ENCODE assay signal across 8 cellular contexts in the genomic region with DNA sequence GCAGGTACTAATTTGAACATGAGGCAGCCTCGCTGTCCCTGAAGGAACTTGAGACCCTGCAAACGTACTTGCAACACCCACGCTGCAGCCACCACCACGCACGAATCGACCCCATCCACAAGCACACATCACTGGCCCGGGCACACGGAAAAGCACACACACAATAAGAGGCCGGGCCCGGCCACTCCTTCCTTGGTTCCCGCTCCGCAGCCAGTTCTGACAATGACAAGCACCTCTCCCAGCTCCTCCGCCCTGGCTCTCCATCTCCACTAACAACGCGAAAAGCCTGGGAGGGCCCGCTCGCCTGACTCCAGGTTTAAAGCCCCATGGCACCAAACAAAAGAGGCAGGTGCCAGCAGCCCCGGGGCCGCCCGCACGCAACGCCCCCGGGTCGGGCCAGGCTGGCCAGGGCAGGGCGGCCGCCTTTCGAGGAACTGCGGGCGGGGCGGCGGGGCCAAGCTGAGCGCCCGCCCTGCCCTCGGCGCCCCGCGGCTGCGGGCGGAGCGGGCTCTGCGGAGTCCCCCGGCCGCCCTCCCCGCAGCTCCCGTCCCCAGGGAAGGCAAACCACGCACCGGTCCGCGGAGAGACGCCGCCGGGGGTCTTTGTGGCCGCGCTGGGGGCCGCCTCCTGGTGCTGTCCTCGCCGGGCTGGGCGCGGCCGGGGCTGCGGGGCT. TPM values are rescaled to one million over a fixed set of nuclear protein-coding genes. Genes with fewer than 3 reads are reported as not detected.
DNase-seq lines count a peak whose midpoint lies in the region; ATAC-seq and TF ChIP-seq lines count a peak whose summit lies in the region.

No MANE protein-coding gene starts in this region.

- no peak overlapping the region for H4K91ac ChIP-seq in H9 (ENCODE audit: insufficient read length, low read depth, low read length)

- H2BK12ac ChIP-seq in H9 (ENCODE audit: insufficient read length, low read depth, low read length), result no peak overlapping the region

- H3K79me2 ChIP-seq in H9 (ENCODE audit: insufficient read depth, low read length), result no peaks in the 10 kb centered on the region

- no peak overlapping the region for H4K5ac ChIP-seq in H9 (ENCODE audit: insufficient read length, low read depth, low read length)

- intact Hi-C loops in heart left ventricle (cut with DNase I), result loop anchor here in 1 of 10 donors (5.0 kb wide), 1 partner anchor 153 kb away; no protein-coding TSS in a partner anchor

- no peaks in the 10 kb centered on the region for H4K20me1 ChIP-seq in H9 (ENCODE audit: control insufficient read depth, insufficient read depth, insufficient read length)

- H3K9ac ChIP-seq in H9 (ENCODE audit: extremely low read depth, insufficient read length, low read length), result peak overlapping the region; percentile 6

- peak; percentile 61 for DNase-seq in H9
- DNase-seq in SJCRH30, result peak; percentile 43 to 58
- peak in 4 of 5 donors; percentile 18 to 67 (median 39) for DNase-seq in heart left ventricle
- no peak for DNase-seq in skeletal muscle cell (ENCODE audit: low read depth)
- DNase-seq in cortex of kidney (lab: John Stamatoyannopoulos, UW), result no peak
- no peak for DNase-seq in KG1 (lab: John Stamatoyannopoulos, UW)

- H4K8ac ChIP-seq in H9 (replicated peaks; ENCODE audit: insufficient read length, low read depth, low read length), result no peak overlapping the region

- H3K4ac ChIP-seq in H9 (ENCODE audit: low read depth, low read length), result no peak overlapping the region

- peak overlapping the region; percentile 74 to 86 for H3K4me3 Mint-ChIP-seq in H9

- peak overlapping the region; percentile 59 for H3K4me3 ChIP-seq in SJCRH30
- peak overlapping the region; percentile 29 to 88 (median 57) for H3K4me3 ChIP-seq in heart left ventricle
- peak overlapping the region; percentile 56 for H3K4me3 ChIP-seq in skeletal muscle cell (ENCODE audit: low read depth, low read length)

- H2AK5ac ChIP-seq in H9 (ENCODE audit: insufficient read length, low read length), result no peak overlapping the region

- no peak overlapping the region for H2BK120ac ChIP-seq in H9 (ENCODE audit: low read depth, low read length, poor library complexity, severe bottlenecking)

- peaks cover 7 to 11% of the 10 kb centered on the region in 2 experiments for H3K4me1 Mint-ChIP-seq in H9

- no peaks in the 10 kb centered on the region for H3K9me3 ChIP-seq in H9 (ENCODE audit: control insufficient read depth, low read depth, low read length)
- H3K9me3 ChIP-seq in SJCRH30 (replicated peaks), result no peaks in the 10 kb centered on the region
- no peaks in the 10 kb centered on the region for H3K9me3 ChIP-seq in heart left ventricle

- H3K56ac ChIP-seq in H9 (ENCODE audit: insufficient read length, low read depth, low read length), result no peak overlapping the region

- peak in 3 of 4 donors; percentile 9 to 55 (median 37) for ATAC-seq in heart left ventricle
- ATAC-seq in HG02610 (IDR thresholded peaks at IDR 0.05; ENCODE audit: unreplicated experiment), result no peak
- no peak for ATAC-seq in GM19023 (IDR thresholded peaks at IDR 0.05; ENCODE audit: unreplicated experiment)

- no peak overlapping the region for H3K27ac Mint-ChIP-seq in H9

- TF ChIP-seq POLR2A in heart left ventricle (IDR thresholded peaks at IDR 0.05), result no peak

- H3K36me3 Mint-ChIP-seq in H9 (ENCODE audit: insufficient read depth in 1 of 3, low read depth in 3 of 3), result no peaks in the 10 kb centered on the region

- no peaks in the 10 kb centered on the region for H3K9me3 Mint-ChIP-seq in H9

- no peak overlapping the region for H3K27ac ChIP-seq in H9 (ENCODE audit: insufficient read length, low read depth, low read length)
- no peak overlapping the region for H3K27ac ChIP-seq in SJCRH30
- H3K27ac ChIP-seq in heart left ventricle, result peak overlapping the region in 11 of 12 donors; percentile 29 to 65 (median 55)

- H3K36me3 ChIP-seq in SJCRH30 (no peaks in the 10 kb centered on the region), heart left ventricle (no peaks in the 10 kb centered on the region)

- H2BK20ac ChIP-seq in H9 (ENCODE audit: low read depth, low read length, poor library complexity, severe bottlenecking), result no peak overlapping the region

- no peak overlapping the region for H3K18ac ChIP-seq in H9 (ENCODE audit: insufficient read length, low read depth, low read length)

- H3K23me2 ChIP-seq in H9 (ENCODE audit: insufficient read length, low read depth, low read length, poor library complexity, severe bottlenecking), result peaks cover 8% of the 10 kb centered on the region

- no CpG with 5 or more reads among the region's 61 CpGs for WGBS in H9 (ENCODE audit: extremely low coverage, insufficient read length, low lambda C conversion rate)
- WGBS in heart left ventricle, 4 donors, result 0 to 1% (median 1%) methylated on average over 12 to 61 of the region's 61 CpGs

- H2AFZ ChIP-seq in H9 (ENCODE audit: low read length), result no peak overlapping the region

- no peak overlapping the region for H2BK5ac ChIP-seq in H9 (ENCODE audit: insufficient read length, low read length)

- TF ChIP-seq CTCF in H9 (conservative IDR thresholded peaks at IDR 0.05), result no peak
- TF ChIP-seq CTCF in heart left ventricle (IDR thresholded peaks at IDR 0.05), result no peak

- H3K27me3 ChIP-seq in H9 (ENCODE audit: insufficient read depth, low read length) (peaks cover 16% of the 10 kb centered on the region; the same call in 1 of the 2 replicates), SJCRH30 (peaks cover 11% of the 10 kb centered on the region), heart left ventricle (peaks cover 0 to 12% (median 0%) of the 10 kb centered on the region in 9 donors)

- no peak overlapping the region; the same call in 1 of the 2 replicates for H3K14ac ChIP-seq in H9 (ENCODE audit: insufficient read depth, low read length)

- H2BK15ac ChIP-seq in H9 (ENCODE audit: low read depth, low read length), result no peak overlapping the region

- H3K4me1 ChIP-seq in H9 (ENCODE audit: insufficient read depth, low read length) (no peaks in the 10 kb centered on the region), SJCRH30 (no peaks in the 10 kb centered on the region; the same call in 1 of the 2 replicates), heart left ventricle (peaks cover 0 to 33% (median 10%) of the 10 kb centered on the region in 12 donors)

- no peak overlapping the region for H3K23ac ChIP-seq in H9 (ENCODE audit: insufficient read length, low read depth, low read length)

- peaks cover 58% of the 10 kb centered on the region for H3K27me3 Mint-ChIP-seq in H9 (ENCODE audit: low read depth)

- peak overlapping the region; percentile 86 for H3K4me2 ChIP-seq in H9 (ENCODE audit: insufficient read depth, insufficient read length, low read length)

- no peak overlapping the region for H3T11ph ChIP-seq in H9 (ENCODE audit: low read length)

- no peaks in the 10 kb centered on the region for H3K79me1 ChIP-seq in H9 (ENCODE audit: insufficient read depth, low read depth, low read length, poor library complexity, severe bottlenecking)

RNA-seq across cellular contexts. Expression of a gene that starts 0.5 kb away (rescaled TPM):
- total RNA-seq in H9 (2021), result 35.8 and 36.2 TPM in 2 replicates
- 17.0 and 17.9 TPM in 2 replicates for total RNA-seq in SJCRH30 (2014; rRNA removed; shearing (Covaris generic))
- 10 to 100 TPM in 6 of 9 donors, 1 to 10 TPM in 3; 6.1 to 15.9 (median 11.6) TPM for total RNA-seq in heart left ventricle
- polyA plus RNA-seq in heart left ventricle, result 1 to 10 TPM; 3.4 to 5.2 TPM

Comparison
In these comparisons a context has a peak if more than half of its experiments do, and no peak if none do; other contexts are left out.
1. DNase-seq: peak in H9 (single experiment), SJCRH30 (2 of 2) and heart left ventricle (4 of 5); none in skeletal muscle cell (single experiment), cortex of kidney (single experiment) and KG1 (single experiment).
2. H3K27ac ChIP-seq: peak in heart left ventricle (11 of 12); none in H9 (single experiment) and SJCRH30 (single experiment).
3. ATAC-seq: peak in heart left ventricle (3 of 4); none in HG02610 (single experiment) and GM19023 (single experiment).
4. Peak in every context shown above with its lines, with median percentiles within 50 percentile points of each other: H3K4me3 ChIP-seq.